1 cellular context compared by ENCODE assay signal in the genomic region with DNA sequence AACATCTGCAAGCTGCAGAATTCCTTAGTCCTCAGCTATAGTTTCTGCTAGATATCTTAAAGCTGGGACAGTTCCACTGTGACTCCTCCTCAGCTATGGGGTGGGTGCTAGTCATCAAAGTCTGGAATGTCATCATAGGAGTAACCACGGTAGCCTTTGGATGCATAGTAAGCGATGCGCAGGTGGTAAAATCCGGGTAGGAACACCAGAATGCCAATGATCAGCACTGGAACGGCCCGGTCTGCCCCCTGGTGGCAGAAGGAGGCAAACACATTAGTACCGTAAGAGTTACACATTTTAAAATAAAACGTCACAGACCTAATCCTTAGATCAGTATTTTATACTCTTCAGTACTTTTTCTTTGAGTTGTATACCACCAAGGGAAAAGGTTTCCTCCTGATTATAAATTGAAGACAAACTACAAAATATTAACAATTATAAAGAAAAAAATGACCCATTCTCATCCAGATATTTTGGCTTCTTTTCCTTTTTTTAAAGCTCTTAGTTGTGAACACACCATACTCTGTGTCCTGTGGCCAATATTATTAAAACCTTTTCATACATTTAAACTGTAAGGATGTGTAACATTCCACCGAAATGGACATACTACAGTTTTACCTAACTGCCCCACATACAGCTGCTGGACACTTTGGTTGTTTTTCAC.
A peak's percentile ranks its signal among the peaks of the same experiment; 100 is the strongest.
TF ChIP-seq lines count a peak whose summit lies in the region.

No MANE protein-coding gene starts in this region.

TF ChIP-seq in WTC11, 78 proteins besides CTCF, POLR2A, EP300 and RAD21 (continued from another document):
- TF ChIP-seq, protein P1, sequence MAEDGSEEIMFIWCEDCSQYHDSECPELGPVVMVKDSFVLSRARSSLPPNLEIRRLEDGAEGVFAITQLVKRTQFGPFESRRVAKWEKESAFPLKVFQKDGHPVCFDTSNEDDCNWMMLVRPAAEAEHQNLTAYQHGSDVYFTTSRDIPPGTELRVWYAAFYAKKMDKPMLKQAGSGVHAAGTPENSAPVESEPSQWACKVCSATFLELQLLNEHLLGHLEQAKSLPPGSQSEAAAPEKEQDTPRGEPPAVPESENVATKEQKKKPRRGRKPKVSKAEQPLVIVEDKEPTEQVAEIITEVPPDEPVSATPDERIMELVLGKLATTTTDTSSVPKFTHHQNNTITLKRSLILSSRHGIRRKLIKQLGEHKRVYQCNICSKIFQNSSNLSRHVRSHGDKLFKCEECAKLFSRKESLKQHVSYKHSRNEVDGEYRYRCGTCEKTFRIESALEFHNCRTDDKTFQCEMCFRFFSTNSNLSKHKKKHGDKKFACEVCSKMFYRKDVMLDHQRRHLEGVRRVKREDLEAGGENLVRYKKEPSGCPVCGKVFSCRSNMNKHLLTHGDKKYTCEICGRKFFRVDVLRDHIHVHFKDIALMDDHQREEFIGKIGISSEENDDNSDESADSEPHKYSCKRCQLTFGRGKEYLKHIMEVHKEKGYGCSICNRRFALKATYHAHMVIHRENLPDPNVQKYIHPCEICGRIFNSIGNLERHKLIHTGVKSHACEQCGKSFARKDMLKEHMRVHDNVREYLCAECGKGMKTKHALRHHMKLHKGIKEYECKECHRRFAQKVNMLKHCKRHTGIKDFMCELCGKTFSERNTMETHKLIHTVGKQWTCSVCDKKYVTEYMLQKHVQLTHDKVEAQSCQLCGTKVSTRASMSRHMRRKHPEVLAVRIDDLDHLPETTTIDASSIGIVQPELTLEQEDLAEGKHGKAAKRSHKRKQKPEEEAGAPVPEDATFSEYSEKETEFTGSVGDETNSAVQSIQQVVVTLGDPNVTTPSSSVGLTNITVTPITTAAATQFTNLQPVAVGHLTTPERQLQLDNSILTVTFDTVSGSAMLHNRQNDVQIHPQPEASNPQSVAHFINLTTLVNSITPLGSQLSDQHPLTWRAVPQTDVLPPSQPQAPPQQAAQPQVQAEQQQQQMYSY (CRISPR knock-in tag; IDR thresholded peaks at IDR 0.05) = peak; percentile 49; the same call in 1 of the 2 replicates
TF ChIP-seq in WTC11: peak in this region for 1.
